1 cellular context compared by ENCODE assay signal in the genomic region with DNA sequence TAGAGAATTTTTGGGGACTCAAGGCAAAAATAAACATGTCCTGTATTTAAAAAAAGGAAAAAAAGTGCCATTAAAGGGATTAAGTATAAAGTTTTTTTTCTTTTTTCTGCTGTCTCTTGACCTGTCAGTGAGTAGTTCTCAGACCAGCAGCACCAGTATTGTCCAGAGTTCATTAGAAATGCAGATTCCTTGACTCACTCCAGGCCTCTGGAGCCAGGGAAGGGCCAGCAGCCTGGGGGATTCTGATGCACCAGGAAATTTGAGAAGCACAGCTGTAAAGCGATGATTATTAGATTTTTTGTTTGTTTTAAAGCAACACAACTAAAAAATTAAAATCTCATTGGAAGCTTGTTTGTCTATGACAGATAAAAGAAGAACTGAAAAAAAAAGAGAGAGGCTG.
TF ChIP-seq lines count a peak whose summit lies in the region.

No MANE protein-coding gene starts in this region.

TF ChIP-seq in GM23338, 12 proteins besides CTCF, POLR2A, EP300 and RAD21 (continued from another document):
- TF ChIP-seq, protein P1, sequence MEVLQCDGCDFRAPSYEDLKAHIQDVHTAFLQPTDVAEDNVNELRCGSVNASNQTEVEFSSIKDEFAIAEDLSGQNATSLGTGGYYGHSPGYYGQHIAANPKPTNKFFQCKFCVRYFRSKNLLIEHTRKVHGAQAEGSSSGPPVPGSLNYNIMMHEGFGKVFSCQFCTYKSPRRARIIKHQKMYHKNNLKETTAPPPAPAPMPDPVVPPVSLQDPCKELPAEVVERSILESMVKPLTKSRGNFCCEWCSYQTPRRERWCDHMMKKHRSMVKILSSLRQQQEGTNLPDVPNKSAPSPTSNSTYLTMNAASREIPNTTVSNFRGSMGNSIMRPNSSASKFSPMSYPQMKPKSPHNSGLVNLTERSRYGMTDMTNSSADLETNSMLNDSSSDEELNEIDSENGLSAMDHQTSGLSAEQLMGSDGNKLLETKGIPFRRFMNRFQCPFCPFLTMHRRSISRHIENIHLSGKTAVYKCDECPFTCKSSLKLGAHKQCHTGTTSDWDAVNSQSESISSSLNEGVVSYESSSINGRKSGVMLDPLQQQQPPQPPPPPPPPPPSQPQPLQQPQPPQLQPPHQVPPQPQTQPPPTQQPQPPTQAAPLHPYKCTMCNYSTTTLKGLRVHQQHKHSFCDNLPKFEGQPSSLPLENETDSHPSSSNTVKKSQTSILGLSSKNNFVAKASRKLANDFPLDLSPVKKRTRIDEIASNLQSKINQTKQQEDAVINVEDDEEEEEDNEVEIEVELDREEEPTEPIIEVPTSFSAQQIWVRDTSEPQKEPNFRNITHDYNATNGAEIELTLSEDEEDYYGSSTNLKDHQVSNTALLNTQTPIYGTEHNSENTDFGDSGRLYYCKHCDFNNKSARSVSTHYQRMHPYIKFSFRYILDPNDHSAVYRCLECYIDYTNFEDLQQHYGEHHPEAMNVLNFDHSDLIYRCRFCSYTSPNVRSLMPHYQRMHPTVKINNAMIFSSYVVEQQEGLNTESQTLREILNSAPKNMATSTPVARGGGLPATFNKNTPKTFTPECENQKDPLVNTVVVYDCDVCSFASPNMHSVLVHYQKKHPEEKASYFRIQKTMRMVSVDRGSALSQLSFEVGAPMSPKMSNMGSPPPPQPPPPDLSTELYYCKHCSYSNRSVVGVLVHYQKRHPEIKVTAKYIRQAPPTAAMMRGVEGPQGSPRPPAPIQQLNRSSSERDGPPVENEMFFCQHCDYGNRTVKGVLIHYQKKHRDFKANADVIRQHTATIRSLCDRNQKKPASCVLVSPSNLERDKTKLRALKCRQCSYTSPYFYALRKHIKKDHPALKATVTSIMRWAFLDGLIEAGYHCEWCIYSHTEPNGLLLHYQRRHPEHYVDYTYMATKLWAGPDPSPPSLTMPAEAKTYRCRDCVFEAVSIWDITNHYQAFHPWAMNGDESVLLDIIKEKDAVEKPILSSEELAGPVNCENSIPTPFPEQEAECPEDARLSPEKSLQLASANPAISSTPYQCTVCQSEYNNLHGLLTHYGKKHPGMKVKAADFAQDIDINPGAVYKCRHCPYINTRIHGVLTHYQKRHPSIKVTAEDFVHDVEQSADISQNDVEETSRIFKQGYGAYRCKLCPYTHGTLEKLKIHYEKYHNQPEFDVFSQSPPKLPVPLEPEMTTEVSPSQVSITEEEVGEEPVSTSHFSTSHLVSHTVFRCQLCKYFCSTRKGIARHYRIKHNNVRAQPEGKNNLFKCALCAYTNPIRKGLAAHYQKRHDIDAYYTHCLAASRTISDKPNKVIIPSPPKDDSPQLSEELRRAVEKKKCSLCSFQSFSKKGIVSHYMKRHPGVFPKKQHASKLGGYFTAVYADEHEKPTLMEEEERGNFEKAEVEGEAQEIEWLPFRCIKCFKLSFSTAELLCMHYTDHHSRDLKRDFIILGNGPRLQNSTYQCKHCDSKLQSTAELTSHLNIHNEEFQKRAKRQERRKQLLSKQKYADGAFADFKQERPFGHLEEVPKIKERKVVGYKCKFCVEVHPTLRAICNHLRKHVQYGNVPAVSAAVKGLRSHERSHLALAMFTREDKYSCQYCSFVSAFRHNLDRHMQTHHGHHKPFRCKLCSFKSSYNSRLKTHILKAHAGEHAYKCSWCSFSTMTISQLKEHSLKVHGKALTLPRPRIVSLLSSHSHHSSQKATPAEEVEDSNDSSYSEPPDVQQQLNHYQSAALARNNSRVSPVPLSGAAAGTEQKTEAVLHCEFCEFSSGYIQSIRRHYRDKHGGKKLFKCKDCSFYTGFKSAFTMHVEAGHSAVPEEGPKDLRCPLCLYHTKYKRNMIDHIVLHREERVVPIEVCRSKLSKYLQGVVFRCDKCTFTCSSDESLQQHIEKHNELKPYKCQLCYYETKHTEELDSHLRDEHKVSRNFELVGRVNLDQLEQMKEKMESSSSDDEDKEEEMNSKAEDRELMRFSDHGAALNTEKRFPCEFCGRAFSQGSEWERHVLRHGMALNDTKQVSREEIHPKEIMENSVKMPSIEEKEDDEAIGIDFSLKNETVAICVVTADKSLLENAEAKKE (CRISPR knock-in tag; IDR thresholded peaks at IDR 0.05): no peak
- TF ChIP-seq CREB1 (CRISPR knock-in tag; IDR thresholded peaks at IDR 0.05; ENCODE audit: low read depth) (no peak), JUNB (IDR thresholded peaks at IDR 0.05; ENCODE audit: unreplicated experiment) (no peak), ZNF331 (CRISPR knock-in tag; IDR thresholded peaks at IDR 0.05; ENCODE audit: low read depth) (no peak), STAT1 (IDR thresholded peaks at IDR 0.05; ENCODE audit: unreplicated experiment) (no peak), NANOG (IDR thresholded peaks at IDR 0.05; ENCODE audit: borderline replicate concordance) (no peak), POLR2AphosphoS5 (IDR thresholded peaks at IDR 0.05; ENCODE audit: low read depth) (no peak), ZNF114 (CRISPR knock-in tag; IDR thresholded peaks at IDR 0.05) (no peak)
- TF ChIP-seq, protein P2, sequence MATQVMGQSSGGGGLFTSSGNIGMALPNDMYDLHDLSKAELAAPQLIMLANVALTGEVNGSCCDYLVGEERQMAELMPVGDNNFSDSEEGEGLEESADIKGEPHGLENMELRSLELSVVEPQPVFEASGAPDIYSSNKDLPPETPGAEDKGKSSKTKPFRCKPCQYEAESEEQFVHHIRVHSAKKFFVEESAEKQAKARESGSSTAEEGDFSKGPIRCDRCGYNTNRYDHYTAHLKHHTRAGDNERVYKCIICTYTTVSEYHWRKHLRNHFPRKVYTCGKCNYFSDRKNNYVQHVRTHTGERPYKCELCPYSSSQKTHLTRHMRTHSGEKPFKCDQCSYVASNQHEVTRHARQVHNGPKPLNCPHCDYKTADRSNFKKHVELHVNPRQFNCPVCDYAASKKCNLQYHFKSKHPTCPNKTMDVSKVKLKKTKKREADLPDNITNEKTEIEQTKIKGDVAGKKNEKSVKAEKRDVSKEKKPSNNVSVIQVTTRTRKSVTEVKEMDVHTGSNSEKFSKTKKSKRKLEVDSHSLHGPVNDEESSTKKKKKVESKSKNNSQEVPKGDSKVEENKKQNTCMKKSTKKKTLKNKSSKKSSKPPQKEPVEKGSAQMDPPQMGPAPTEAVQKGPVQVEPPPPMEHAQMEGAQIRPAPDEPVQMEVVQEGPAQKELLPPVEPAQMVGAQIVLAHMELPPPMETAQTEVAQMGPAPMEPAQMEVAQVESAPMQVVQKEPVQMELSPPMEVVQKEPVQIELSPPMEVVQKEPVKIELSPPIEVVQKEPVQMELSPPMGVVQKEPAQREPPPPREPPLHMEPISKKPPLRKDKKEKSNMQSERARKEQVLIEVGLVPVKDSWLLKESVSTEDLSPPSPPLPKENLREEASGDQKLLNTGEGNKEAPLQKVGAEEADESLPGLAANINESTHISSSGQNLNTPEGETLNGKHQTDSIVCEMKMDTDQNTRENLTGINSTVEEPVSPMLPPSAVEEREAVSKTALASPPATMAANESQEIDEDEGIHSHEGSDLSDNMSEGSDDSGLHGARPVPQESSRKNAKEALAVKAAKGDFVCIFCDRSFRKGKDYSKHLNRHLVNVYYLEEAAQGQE (IDR thresholded peaks at IDR 0.05; ENCODE audit: unreplicated experiment): no peak
